ENCODE assay signal across 20 cellular contexts in the genomic region with DNA sequence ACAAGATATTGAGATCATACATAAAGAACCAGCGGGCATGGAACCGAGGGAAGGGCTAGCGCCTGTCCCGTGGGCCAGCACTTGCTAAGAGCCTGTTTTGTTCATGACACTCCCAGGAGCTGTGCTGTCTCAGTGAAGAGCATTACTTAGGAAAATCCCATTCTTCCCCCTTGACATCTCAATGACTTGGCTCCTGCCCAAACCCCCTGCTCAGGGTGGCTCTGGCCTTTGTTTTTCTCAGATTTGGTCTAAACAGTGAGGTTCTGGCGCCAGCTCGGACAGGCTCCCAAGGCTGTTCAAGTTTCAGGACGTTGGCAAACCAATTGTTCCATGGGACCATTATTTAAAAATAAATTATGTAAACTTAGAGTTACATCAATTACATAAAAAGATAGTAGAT.
DNase-seq lines count a peak whose midpoint lies in the region; ATAC-seq, FAIRE-seq and TF ChIP-seq lines count a peak whose summit lies in the region.
"Had no signal": no experiment of that assay in that cellular context is flagged by ENCODE, and none has a peak within 500 bp of the region (broad histone marks: within the 10 kb centered on the region; RNA-seq: fewer than 3 reads in every experiment).

No MANE protein-coding gene starts in this region.

- 5% methylated on average over 7 of the region's 7 CpGs for WGBS in K562 (ENCODE audit: insufficient coverage, low coverage, missing lambda C conversion rate)

- H2AFZ ChIP-seq in K562 (ENCODE audit: low read depth, low read length), result no peak overlapping the region
- H2AFZ ChIP-seq in MM.1S (ENCODE audit: low read length), result no peak overlapping the region
- H2AFZ ChIP-seq: GM23338 had no signal

- H3K4me1 ChIP-seq in K562 (replicated peaks in 1 of 2; ENCODE audit: control insufficient read depth in 2 of 2, insufficient read depth in 2 of 2, low read length in 2 of 2) (no peaks in the 10 kb centered on the region; a peak in 1 of 5 replicates), MM.1S (ENCODE audit: low read length) (no peaks in the 10 kb centered on the region)

- TF ChIP-seq POLR2A in K562 (conservative IDR thresholded peaks at IDR 0.05), result no peak

- TF ChIP-seq CTCF in K562 (IDR thresholded peaks at IDR 0.05 in 2 of 3, conservative IDR thresholded peaks at IDR 0.05 in 1 of 3; ENCODE audit: insufficient read depth in 2 of 3, low read depth in 1 of 3, low read length in 3 of 3), result no peak
- TF ChIP-seq CTCF in RWPE1 (conservative IDR thresholded peaks at IDR 0.05; ENCODE audit: low read depth), result no peak
- no peak for TF ChIP-seq CTCF in MM.1S (IDR thresholded peaks at IDR 0.05; ENCODE audit: low read length)

- H3K9me1 ChIP-seq in K562 (ENCODE audit: control insufficient read depth, insufficient read depth, low read length), result no peaks in the 10 kb centered on the region

- intact Hi-C loops in K562 (cut with micrococcal nuclease), result loop anchor here (10.0 kb wide), 1 partner anchor 47 kb away; no protein-coding TSS in a partner anchor

- ATAC-seq in K562 (no peak), HG03139 (IDR thresholded peaks at IDR 0.05; ENCODE audit: unreplicated experiment) (no peak)
- ATAC-seq: GM12878, GM23338, HCT116, HepG2 had no signal

- TF ChIP-seq EP300 in K562 (IDR thresholded peaks at IDR 0.05; ENCODE audit: low read length), result no peak

- in situ Hi-C loops in K562 (cut with MboI), result no loop called here

- BruUV-seq in K562 (replicated peaks; lab: Mats Ljungman, UMichigan), result no TSS peak

- H4K20me1 ChIP-seq in K562 (replicated peaks; ENCODE audit: control insufficient read depth, insufficient read depth, low read length), result no peaks in the 10 kb centered on the region
- no peaks in the 10 kb centered on the region for H4K20me1 ChIP-seq in MM.1S (ENCODE audit: insufficient read depth, low read length)

- no peak overlapping the region for H3K4me2 ChIP-seq in K562 (ENCODE audit: insufficient read depth, low read length)
- H3K4me2 ChIP-seq in MM.1S (ENCODE audit: low read depth, low read length), result no peak overlapping the region
- H3K4me2 ChIP-seq: GM23338, SK-N-SH had no signal

- TF ChIP-seq RAD21 in K562 (CRISPR knock-in tag; conservative IDR thresholded peaks at IDR 0.05 in 1 of 2, IDR thresholded peaks at IDR 0.05 in 1 of 2), result no peak

- H3K36me3 ChIP-seq in K562 (ENCODE audit: control insufficient read depth, insufficient read depth, low read length) (no peaks in the 10 kb centered on the region), MM.1S (replicated peaks; ENCODE audit: insufficient read depth, low read length) (no peaks in the 10 kb centered on the region)

- POLR2A ChIA-PET in K562 (lab: Yijun Ruan, JAX) (interaction anchor here (0.6 to 0.9 kb wide), 2 partner anchors 252 to 489 kb away, joined by 3 read pairs; no protein-coding TSS in a partner anchor), RWPE1 (lab: Yijun Ruan, JAX; ENCODE audit: low non-redundant PET) (no interaction called here)

- H3K9ac ChIP-seq in K562 (ENCODE audit: insufficient read depth in 1 of 2, low read depth in 2 of 2, low read length in 2 of 2) (peak overlapping the region in 1 of 2 experiments; percentile 45; a peak in 1 of 4 replicates), MM.1S (ENCODE audit: low read length) (no peak overlapping the region)
- H3K9ac ChIP-seq: SK-N-SH had no signal

- no peak overlapping the region for H3K4me3 ChIP-seq in K562
- H3K4me3 ChIP-seq in MM.1S (ENCODE audit: low read length), result no peak overlapping the region
- H3K4me3 ChIP-seq: GM12878, GM23338 had no signal

- DNase-seq in NCI-H2196 (lab: John Stamatoyannopoulos, UW; ENCODE audit: unreplicated experiment) (peak; percentile 38), NCI-H2196 treated with DMSO at 0.1 percent for 48 hours (lab: John Stamatoyannopoulos, UW; ENCODE audit: unreplicated experiment) (no peak), NCI-H1105 (lab: John Stamatoyannopoulos, UW) (peak; percentile 49), NCI-H345 treated with DMSO at 0.1 percent for 48 hours (lab: John Stamatoyannopoulos, UW; ENCODE audit: unreplicated experiment) (peak; percentile 29), K562 (ENCODE audit: extremely low read depth in 1 of 4, low spot score in 3 of 4) (no peak), RWPE1 (ENCODE audit: low spot score) (no peak), MM.1S (no peak)
- DNase-seq: 8988T, GF-D8, KG1, MV-4-11, NCI-H526, OCI-M1, SHP77, SK-N-SH had no signal

- H3K9me2 ChIP-seq in MM.1S (replicated peaks; ENCODE audit: insufficient read depth, low read length), result no peaks in the 10 kb centered on the region
- H3K9me2 ChIP-seq: SK-N-SH had no signal

- no peaks in the 10 kb centered on the region for H3F3A ChIP-seq in MM.1S (ENCODE audit: insufficient read depth, low read length)

- H3K79me2 ChIP-seq in K562 (ENCODE audit: control insufficient read depth, insufficient read depth, low read length) (no peaks in the 10 kb centered on the region), MM.1S (ENCODE audit: low read length) (no peaks in the 10 kb centered on the region)

- H3K27me3 ChIP-seq in K562 (ENCODE audit: control insufficient read depth in 2 of 2, insufficient read depth in 2 of 2, low read length in 2 of 2), result peaks cover 17 to 35% of the 10 kb centered on the region in 2 experiments; a peak in 4 of 5 replicates
- no peaks in the 10 kb centered on the region for H3K27me3 ChIP-seq in MM.1S (replicated peaks; ENCODE audit: insufficient read depth, low read length)

- no peak for FAIRE-seq in K562 (lab: Jason Lieb, UNC)
- FAIRE-seq: GM12878, HepG2 had no signal

- H3K9me3 ChIP-seq in K562 (replicated peaks; ENCODE audit: control insufficient read depth, insufficient read depth, low read depth, low read length) (no peaks in the 10 kb centered on the region), MM.1S (replicated peaks; ENCODE audit: insufficient read depth, low read length) (no peaks in the 10 kb centered on the region)
- H3K9me3 ChIP-seq: SK-N-SH had no signal

- H3K27ac ChIP-seq in K562 (ENCODE audit: extremely low read depth, low read depth, low read length) (no peak overlapping the region), RWPE1 (no peak overlapping the region), MM.1S (ENCODE audit: low read length) (no peak overlapping the region)

- CTCF ChIA-PET in K562 (lab: Yijun Ruan, JAX; ENCODE audit: low intra/inter-chr PET ratio), result no interaction called here
- CTCF ChIA-PET in RWPE1 (lab: Yijun Ruan, JAX), result interaction anchor here (0.5 to 2.2 kb wide), 2 partner anchors 21 to 194 kb away, joined by 3 to 8 read pairs; partner anchors contain the start of gene MGAT5B

TF ChIP-seq in K562, 482 proteins besides CTCF, POLR2A, EP300 and RAD21:
- TF ChIP-seq NFIC (IDR thresholded peaks at IDR 0.05), result peak; percentile 21; the same call in 1 of the 2 replicates
- TF ChIP-seq POLR3G (IDR thresholded peaks at IDR 0.05; ENCODE audit: extremely low read depth, insufficient read length, insufficient replicate concordance), result no peak

Comparison
In these comparisons a context has a peak if more than half of its experiments do, and no peak if none do; other contexts are left out.
1. DNase-seq: peak in NCI-H2196 (single experiment), NCI-H1105 (single experiment) and NCI-H345 treated with DMSO at 0.1 percent for 48 hours (single experiment); none in NCI-H2196 treated with DMSO at 0.1 percent for 48 hours (single experiment), K562 (0 of 4), RWPE1 (single experiment) and MM.1S (single experiment).